ENCODE assay signal across 8 cellular contexts in the genomic region with DNA sequence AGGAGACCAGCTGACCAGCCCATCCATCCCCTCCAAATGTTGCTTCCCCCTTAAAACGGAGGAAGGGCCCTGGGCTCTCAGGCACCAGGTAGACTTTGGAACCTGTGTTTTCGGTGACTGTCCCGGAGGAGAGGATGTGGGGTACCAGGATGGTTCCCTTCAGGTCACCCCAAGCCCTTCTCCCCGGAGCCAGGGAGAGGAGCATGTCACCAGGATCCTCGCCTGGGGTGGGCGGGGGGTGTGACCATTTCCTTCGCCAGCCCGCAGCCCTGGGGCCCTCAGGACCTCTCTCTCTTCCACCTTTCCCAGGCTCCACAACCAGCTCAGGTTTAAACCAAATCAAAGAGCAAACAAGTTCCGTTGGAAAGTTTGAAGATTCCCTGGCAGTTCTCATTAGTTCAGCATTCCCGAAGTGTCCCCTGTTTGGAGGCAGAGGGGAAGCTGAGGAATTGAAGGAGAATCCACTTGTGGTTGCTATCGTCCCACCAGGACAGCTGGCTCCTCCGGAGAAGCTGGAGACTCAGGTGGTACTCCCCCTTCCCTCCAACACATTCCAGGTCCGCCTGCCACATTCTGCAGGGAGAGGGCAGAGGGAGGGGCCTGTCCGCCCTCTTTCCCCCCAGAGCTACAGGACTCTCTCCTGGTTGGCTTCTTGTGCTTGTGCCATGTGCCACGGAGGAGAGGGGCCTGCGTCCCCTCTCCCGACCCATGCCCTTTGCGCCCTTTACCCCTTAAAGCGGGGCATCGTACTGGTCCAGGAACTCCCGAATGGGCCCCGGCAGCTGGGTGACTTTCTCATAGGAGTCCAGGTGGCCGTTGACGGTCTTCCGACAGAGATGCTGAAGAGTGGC. TPM values are rescaled to one million over a fixed set of nuclear protein-coding genes. Genes with fewer than 3 reads are reported as not detected.
A peak's percentile ranks its signal among the peaks of the same experiment; 100 is the strongest.
DNase-seq lines count a peak whose midpoint lies in the region; ATAC-seq, FAIRE-seq and TF ChIP-seq lines count a peak whose summit lies in the region.

No MANE protein-coding gene starts in this region.

- CTCF ChIA-PET in activated naive CD4-positive, alpha-beta T cell treated with anti-CD3 and anti-CD28 coated beads, Interleukin-2, amount 10 ng/mL, durations not matched to agents 7 days and 5 days (lab: Charles Lee) = interaction anchor here (0.7 to 2.9 kb wide), 7 partner anchors 14 to 108 kb away, joined by 3 to 7 read pairs (median 5); no protein-coding TSS in a partner anchor

- no peak for ATAC-seq in GM19452 (IDR thresholded peaks at IDR 0.05; ENCODE audit: unreplicated experiment)

- peaks cover 33% of the 10 kb centered on the region for H3K36me3 Mint-ChIP-seq in activated naive CD4-positive, alpha-beta T cell treated with anti-CD3 and anti-CD28 coated beads, Interleukin-2, amount 10 ng/mL, durations not matched to agents 7 days and 5 days

- H3K4me1 Mint-ChIP-seq in activated naive CD4-positive, alpha-beta T cell treated with anti-CD3 and anti-CD28 coated beads, Interleukin-2, amount 10 ng/mL, durations not matched to agents 7 days and 5 days = peaks cover 64% of the 10 kb centered on the region

- peak overlapping the region; percentile 97 for H3K27ac Mint-ChIP-seq in activated naive CD4-positive, alpha-beta T cell treated with anti-CD3 and anti-CD28 coated beads, Interleukin-2, amount 10 ng/mL, durations not matched to agents 7 days and 5 days

- peak overlapping the region; percentile 81 for H3K4me3 ChIP-seq in iPS-18a (ENCODE audit: low read length)
- peak overlapping the region; percentile 71 to 83 for H3K4me3 ChIP-seq in small intestine (ENCODE audit: low read depth in 1 of 2, low read length in 2 of 2)

- H3K9me3 ChIP-seq in iPS-18a (ENCODE audit: control insufficient read depth, low read depth, low read length) = no peaks in the 10 kb centered on the region
- H3K9me3 ChIP-seq in small intestine (ENCODE audit: control insufficient read depth, low read depth) = no peaks in the 10 kb centered on the region

- 58 to 68% (median 66%) methylated on average over 24 to 25 of the region's 25 CpGs for WGBS in small intestine, 3 donors

- H3K4me3 Mint-ChIP-seq in activated naive CD4-positive, alpha-beta T cell treated with anti-CD3 and anti-CD28 coated beads, Interleukin-2, amount 10 ng/mL, durations not matched to agents 7 days and 5 days = peak overlapping the region; percentile 83

- peaks cover 12% of the 10 kb centered on the region for H3K36me3 ChIP-seq in iPS-18a (ENCODE audit: control insufficient read depth, low read depth, low read length)
- no peaks in the 10 kb centered on the region for H3K36me3 ChIP-seq in small intestine (ENCODE audit: control insufficient read depth in 2 of 2, insufficient read depth in 2 of 2, low read length in 2 of 2)

- H3K4me1 ChIP-seq in iPS-18a (ENCODE audit: control insufficient read depth, low read depth, low read length) = peaks cover 48% of the 10 kb centered on the region
- peaks cover 0 to 5% of the 10 kb centered on the region in 2 donors for H3K4me1 ChIP-seq in small intestine (ENCODE audit: control insufficient read depth in 2 of 2, insufficient read depth in 1 of 2, low read depth in 1 of 2, low read length in 1 of 2)

- no peak overlapping the region for H3K9ac ChIP-seq in iPS-18a (ENCODE audit: low read length)

- H3K27me3 ChIP-seq in iPS-18a (ENCODE audit: control insufficient read depth, insufficient read depth, low read length) = peaks cover 39% of the 10 kb centered on the region
- H3K27me3 ChIP-seq in small intestine (ENCODE audit: control insufficient read depth in 2 of 2, insufficient read depth in 2 of 2, low read length in 2 of 2) = peaks cover 0 to 5% of the 10 kb centered on the region in 2 donors

- DNase-seq in H54 (ENCODE audit: insufficient read length, low spot score) = peak; percentile 29
- DNase-seq in activated naive CD4-positive, alpha-beta T cell treated with anti-CD3 and anti-CD28 coated beads, Interleukin-2, amount 10 ng/mL, durations not matched to agents 7 days and 5 days = no peak
- DNase-seq in small intestine = no peak
- DNase-seq in NCI-H1930 (lab: John Stamatoyannopoulos, UW) = no peak
- DNase-seq in glomerular visceral epithelial cell (ENCODE audit: extremely low spot score) = no peak
- no peak for DNase-seq in HuH-7 (ENCODE audit: low spot score)

- H3K9me3 Mint-ChIP-seq in activated naive CD4-positive, alpha-beta T cell treated with anti-CD3 and anti-CD28 coated beads, Interleukin-2, amount 10 ng/mL, durations not matched to agents 7 days and 5 days = no peaks in the 10 kb centered on the region

- H3K27me3 Mint-ChIP-seq in activated naive CD4-positive, alpha-beta T cell treated with anti-CD3 and anti-CD28 coated beads, Interleukin-2, amount 10 ng/mL, durations not matched to agents 7 days and 5 days = peaks cover 13% of the 10 kb centered on the region

- FAIRE-seq in H54 (lab: Jason Lieb, UNC) (no peak), small intestine (lab: Jason Lieb, UNC) (no peak)

- H3K27ac ChIP-seq in iPS-18a (ENCODE audit: low read length) = no peak overlapping the region
- peak overlapping the region in 1 of 2 donors; percentile 97 for H3K27ac ChIP-seq in small intestine (ENCODE audit: low read depth in 1 of 2, low read length in 1 of 2)

- TF ChIP-seq POLR2A in H54 (IDR thresholded peaks at IDR 0.05; ENCODE audit: low read depth, low read length) = 0 out of 2 replicates have a peak, but pooled peaks have one; percentile 1

RNA-seq across cellular contexts. Expression of a gene that starts 2.0 kb away (rescaled TPM):
- polyA plus RNA-seq in small intestine = 10 to 100 TPM in 1 of 3 donors, 1 to 10 TPM in 2; 3.4 to 67.3 (median 6.5) TPM

RNA-seq across cellular contexts. Expression of a gene that starts 20.5 kb away (rescaled TPM):
- polyA plus RNA-seq in small intestine = 10 to 100 TPM; 14.9 to 24.9 (median 16.1) TPM
